Comparison of ENCODE assay signal across 8 cellular contexts in the genomic region with DNA sequence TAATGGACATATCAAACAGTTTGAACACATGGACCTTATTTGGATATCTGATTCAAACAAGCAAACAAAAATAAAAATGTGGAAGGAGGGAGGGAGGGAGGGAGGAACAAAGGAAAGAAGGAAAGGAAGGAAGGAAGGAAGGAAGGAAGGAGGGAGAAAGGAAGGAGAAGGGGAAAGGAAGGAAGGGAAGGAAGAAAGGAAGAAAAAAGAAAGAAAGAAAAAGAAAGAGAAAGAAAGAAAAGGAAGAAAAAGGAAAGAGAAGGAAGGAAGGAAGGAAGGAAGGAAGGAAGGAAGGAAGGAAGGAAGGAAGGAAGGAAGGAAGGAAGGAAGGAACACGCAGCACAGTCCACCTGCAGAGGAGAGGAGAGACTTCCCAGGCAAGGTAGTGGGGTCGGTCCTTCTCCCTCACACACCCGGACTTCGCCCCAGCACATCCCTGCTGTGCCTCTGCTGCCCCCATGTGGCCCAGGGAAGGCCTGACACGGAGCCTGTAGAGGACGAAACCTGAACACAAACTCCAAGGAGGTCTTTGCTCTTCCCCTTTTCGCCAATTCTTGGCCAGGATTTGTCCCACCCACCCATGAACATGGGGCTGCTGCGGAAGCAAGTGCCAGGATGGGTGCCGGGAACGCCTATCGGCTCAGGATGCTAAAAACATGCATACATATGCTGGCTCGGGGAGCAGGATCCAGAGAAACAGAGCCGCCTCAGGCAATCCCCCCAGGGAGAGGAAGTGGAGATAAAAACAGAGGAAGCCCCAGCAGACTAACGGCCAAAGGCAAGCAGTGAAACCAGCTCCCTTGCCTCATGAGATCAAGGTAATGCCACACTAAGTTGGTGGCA. TPM values are rescaled to one million over a fixed set of nuclear protein-coding genes. Genes with fewer than 3 reads are reported as not detected.
A peak's percentile ranks its signal among the peaks of the same experiment; 100 is the strongest.
DNase-seq lines count a peak whose midpoint lies in the region; ATAC-seq and TF ChIP-seq lines count a peak whose summit lies in the region.

No MANE protein-coding gene starts in this region.

- H3K9ac ChIP-seq in colonic mucosa (ENCODE audit: low read depth in 2 of 2, low read length in 2 of 2): no peak overlapping the region

- TF ChIP-seq POLR2A in right lobe of liver (IDR thresholded peaks at IDR 0.05): no peak

- H3K4me3 Mint-ChIP-seq in activated CD4-positive, alpha-beta T cell treated with anti-CD3 and anti-CD28 coated beads, Interleukin-2, amount 10 ng/mL, durations not matched to agents 24 days and 14 days: peak overlapping the region; percentile 62

- H3K9me3 Mint-ChIP-seq in activated CD4-positive, alpha-beta T cell treated with anti-CD3 and anti-CD28 coated beads, Interleukin-2, amount 10 ng/mL, durations not matched to agents 24 days and 14 days: no peaks in the 10 kb centered on the region

- no peaks in the 10 kb centered on the region for H3K27me3 Mint-ChIP-seq in activated CD4-positive, alpha-beta T cell treated with anti-CD3 and anti-CD28 coated beads, Interleukin-2, amount 10 ng/mL, durations not matched to agents 24 days and 14 days

- intact Hi-C loops in activated CD4-positive, alpha-beta T cell treated with anti-CD3 and anti-CD28 coated beads, Interleukin-2, amount 10 ng/mL, durations not matched to agents 24 days and 14 days (cut with micrococcal nuclease): loop anchor here (1.0 to 10.0 kb wide), 6 partner anchors 54 to 292 kb away; partner anchors contain the start of gene DGKI
- intact Hi-C loops in colonic mucosa (cut with DNase I): loop anchor here (1.0 kb wide), 1 partner anchor 243 kb away; no protein-coding TSS in a partner anchor
- intact Hi-C loops in right lobe of liver (cut with DNase I): loop anchor here in 1 of 2 donors (5.0 to 10.0 kb wide), 2 partner anchors 84 to 242 kb away; no protein-coding TSS in a partner anchor

- H3K27ac ChIP-seq in colonic mucosa (no peak overlapping the region), right lobe of liver (no peak overlapping the region)

- H3K36me3 Mint-ChIP-seq in activated CD4-positive, alpha-beta T cell treated with anti-CD3 and anti-CD28 coated beads, Interleukin-2, amount 10 ng/mL, durations not matched to agents 24 days and 14 days (ENCODE audit: low read depth): peaks cover 29% of the 10 kb centered on the region

- H3K27me3 ChIP-seq in colonic mucosa (no peaks in the 10 kb centered on the region), right lobe of liver (no peaks in the 10 kb centered on the region)

- H3K36me3 ChIP-seq in colonic mucosa (no peaks in the 10 kb centered on the region), right lobe of liver (peaks cover 0 to 33% (median 14%) of the 10 kb centered on the region in 4 donors)

- peak; percentile 82 to 86 for DNase-seq in AML-193 (lab: John Stamatoyannopoulos, UW)
- DNase-seq in NCI-H510A treated with DMSO at 0.1 percent for 48 hours (lab: John Stamatoyannopoulos, UW): peak; percentile 18
- DNase-seq in activated CD4-positive, alpha-beta T cell treated with anti-CD3 and anti-CD28 coated beads, Interleukin-2, amount 10 ng/mL, durations not matched to agents 24 days and 14 days: peak; percentile 93
- peak; percentile 85 for DNase-seq in colonic mucosa
- DNase-seq in right lobe of liver: peak; percentile 81 to 85 (median 83)
- DNase-seq in stimulated activated CD4-positive, alpha-beta T cell treated with anti-CD3 and anti-CD28 coated beads, Interleukin-4, amount 100 ng/mL, for 48 hours (ENCODE audit: low read depth in 2 of 2): peak; percentile 72 to 80

- H3K4me1 ChIP-seq in colonic mucosa (no peaks in the 10 kb centered on the region), right lobe of liver (no peaks in the 10 kb centered on the region)

- H3K4me1 Mint-ChIP-seq in activated CD4-positive, alpha-beta T cell treated with anti-CD3 and anti-CD28 coated beads, Interleukin-2, amount 10 ng/mL, durations not matched to agents 24 days and 14 days: peaks cover 28% of the 10 kb centered on the region

- no peak overlapping the region for H3K4me3 ChIP-seq in colonic mucosa
- no peak overlapping the region for H3K4me3 ChIP-seq in right lobe of liver

- peak overlapping the region; percentile 76 for H3K27ac Mint-ChIP-seq in activated CD4-positive, alpha-beta T cell treated with anti-CD3 and anti-CD28 coated beads, Interleukin-2, amount 10 ng/mL, durations not matched to agents 24 days and 14 days

- WGBS in right lobe of liver (ENCODE audit: insufficient coverage, low coverage, low lambda C conversion rate, missing lambda C conversion rate): 1% methylated on average over 9 of the region's 14 CpGs

- H3K9me3 ChIP-seq in colonic mucosa (no peaks in the 10 kb centered on the region), right lobe of liver (no peaks in the 10 kb centered on the region)

- ATAC-seq in GM19025 (IDR thresholded peaks at IDR 0.05; ENCODE audit: low read depth, unreplicated experiment) (peak; percentile 50), HG03280 (IDR thresholded peaks at IDR 0.05; ENCODE audit: unreplicated experiment) (peak; percentile 63), right lobe of liver (peak; percentile 90 to 97 (median 96))

- TF ChIP-seq CTCF in colonic mucosa (IDR thresholded peaks at IDR 0.05): peak; percentile 96
- peak; percentile 86 to 94 (median 89) for TF ChIP-seq CTCF in right lobe of liver (IDR thresholded peaks at IDR 0.05)

RNA-seq across cellular contexts. Expression of gene DGKI, which starts 52.3 kb away (rescaled TPM):
- total RNA-seq in activated CD4-positive, alpha-beta T cell treated with anti-CD3 and anti-CD28 coated beads, Interleukin-2, amount 10 ng/mL, durations not matched to agents 24 days and 14 days: 16.2 and 21.4 TPM in 2 replicates
- total RNA-seq in colonic mucosa (under 1 TPM; 0.35 to 0.67 TPM), right lobe of liver (under 1 TPM in 5 of 6 experiments, not detected in 1; 0.05 to 0.35 (median 0.06) TPM)

Comparison
In these comparisons a context has a peak if more than half of its experiments do, and no peak if none do; other contexts are left out.
1. DNase-seq: peak in every context shown above with its lines; median percentile 93 in activated CD4-positive, alpha-beta T cell treated with anti-CD3 and anti-CD28 coated beads, Interleukin-2, amount 10 ng/mL, durations not matched to agents 24 days and 14 days; 85 in colonic mucosa; 84 in AML-193; 83 in right lobe of liver; 76 in stimulated activated CD4-positive, alpha-beta T cell treated with anti-CD3 and anti-CD28 coated beads, Interleukin-4, amount 100 ng/mL, for 48 hours; 18 in NCI-H510A treated with DMSO at 0.1 percent for 48 hours.
2. RNA of gene DGKI, which starts 52.3 kb away (total RNA-seq): 16.2 to 21.4 TPM in activated CD4-positive, alpha-beta T cell treated with anti-CD3 and anti-CD28 coated beads, Interleukin-2, amount 10 ng/mL, durations not matched to agents 24 days and 14 days; 0.35 to 0.67 TPM in colonic mucosa and 0.05 to 0.35 TPM in right lobe of liver; every median in the first group is over 10 times any median in the second.
3. Peak in every context shown above with its lines, with median percentiles within 50 percentile points of each other: ATAC-seq.